Comparison of ENCODE assay signal across 9 cellular contexts in genomic region chr10:60384708-60385398, GRCh38. TPM values are rescaled to one million over a fixed set of nuclear protein-coding genes. Genes with fewer than 3 reads are reported as not detected.
DNase-seq lines count a peak whose midpoint lies in the region; ATAC-seq and TF ChIP-seq lines count a peak whose summit lies in the region.
"Had no signal": no experiment of that assay in that cellular context is flagged by ENCODE, and none has a peak within 500 bp of the region (broad histone marks: within the 10 kb centered on the region; RNA-seq: fewer than 3 reads in every experiment).

No MANE protein-coding gene starts in this region.

- H3K4me3 ChIP-seq in choroid plexus epithelial cell (ENCODE audit: low read depth, low read length): no peak overlapping the region

- H3K4me3 Mint-ChIP-seq in mesothelial cell of epicardium: no peak overlapping the region
- H3K4me3 Mint-ChIP-seq: T-helper 1 cell treated with Interleukin-12 subunit alpha and Interleukin-12 subunit beta and Interleukin-4 antibody, amounts not matched to agents 30 μg/mL and 1 μg/mL, for 36 hours had no signal

- peaks cover 36% of the 10 kb centered on the region for H3K4me1 Mint-ChIP-seq in mesothelial cell of epicardium

- DNase-seq in AG20443 (ENCODE audit: low spot score) (peak; percentile 95), NCI-H2029 treated with DMSO at 0.1 percent for 48 hours (lab: John Stamatoyannopoulos, UW) (peak; percentile 27), choroid plexus epithelial cell (ENCODE audit: low read depth) (peak; percentile 96), mesothelial cell of epicardium (ENCODE audit: low spot score in 2 of 2, unreplicated experiment in 2 of 2) (no peak)
- DNase-seq in activated CD8-positive, alpha-beta memory T cell treated with anti-CD3 and anti-CD28 coated beads, Interleukin-2, amount 50 U/mL, for 4 hours: no peak

- H3K9me3 Mint-ChIP-seq in mesothelial cell of epicardium: no peaks in the 10 kb centered on the region
- H3K9me3 Mint-ChIP-seq: T-helper 1 cell treated with Interleukin-12 subunit alpha and Interleukin-12 subunit beta and Interleukin-4 antibody, amounts not matched to agents 30 μg/mL and 1 μg/mL, for 36 hours had no signal

- peak overlapping the region; percentile 3 for H3K27ac Mint-ChIP-seq in mesothelial cell of epicardium
- H3K27ac Mint-ChIP-seq: T-helper 1 cell treated with Interleukin-12 subunit alpha and Interleukin-12 subunit beta and Interleukin-4 antibody, amounts not matched to agents 30 μg/mL and 1 μg/mL, for 36 hours had no signal

- ATAC-seq in GM19452 (IDR thresholded peaks at IDR 0.05; ENCODE audit: unreplicated experiment) (no peak), GM19351 (IDR thresholded peaks at IDR 0.05; ENCODE audit: unreplicated experiment) (no peak), HG03457 (IDR thresholded peaks at IDR 0.05; ENCODE audit: unreplicated experiment) (no peak)

- H3K36me3 Mint-ChIP-seq in mesothelial cell of epicardium: no peaks in the 10 kb centered on the region

- H3K27me3 Mint-ChIP-seq in mesothelial cell of epicardium (ENCODE audit: low read depth): no peaks in the 10 kb centered on the region

- TF ChIP-seq CTCF in choroid plexus epithelial cell (conservative IDR thresholded peaks at IDR 0.05; ENCODE audit: low read depth, low read length) (no peak), mesothelial cell of epicardium (IDR thresholded peaks at IDR 0.05; ENCODE audit: unreplicated experiment) (no peak)

RNA-seq across cellular contexts. Expression of gene ANK3, which starts 4.8 kb away (rescaled TPM):
- 242 to 270 TPM (median 243 TPM) in 3 replicates for total RNA-seq in mesothelial cell of epicardium

Comparison
In these comparisons a context has a peak if more than half of its experiments do, and no peak if none do; other contexts are left out.
1. DNase-seq: peak in AG20443 (single experiment), NCI-H2029 treated with DMSO at 0.1 percent for 48 hours (single experiment) and choroid plexus epithelial cell (single experiment); none in mesothelial cell of epicardium (0 of 2) and activated CD8-positive, alpha-beta memory T cell treated with anti-CD3 and anti-CD28 coated beads, Interleukin-2, amount 50 U/mL, for 4 hours (single experiment).